ENCODE assay signal across 9 cellular contexts in genomic region chr16:66189951-66190350, GRCh38.
A peak's percentile ranks its signal among the peaks of the same experiment; 100 is the strongest.
DNase-seq lines count a peak whose midpoint lies in the region; TF ChIP-seq lines count a peak whose summit lies in the region.
"Had no signal": no experiment of that assay in that cellular context is flagged by ENCODE, and none has a peak within 500 bp of the region (broad histone marks: within the 10 kb centered on the region; RNA-seq: fewer than 3 reads in every experiment).

No MANE protein-coding gene starts in this region.

- H2AFZ ChIP-seq in fibroblast of lung (ENCODE audit: low read length): no peak overlapping the region

- H3K79me2 ChIP-seq in fibroblast of lung (ENCODE audit: control insufficient read depth, insufficient read depth, low read length): no peaks in the 10 kb centered on the region

- peaks cover 6% of the 10 kb centered on the region; the same call in 1 of the 2 replicates for H3K4me1 ChIP-seq in BLaER1
- H3K4me1 ChIP-seq in fibroblast of lung (ENCODE audit: control insufficient read depth, extremely low read depth, insufficient read depth, low read length): peaks cover 8% of the 10 kb centered on the region

- CTCF ChIA-PET in RWPE1 (lab: Yijun Ruan, JAX): interaction anchor here (0.6 kb wide), 1 partner anchor 91 kb away, joined by 3 read pairs; no protein-coding TSS in a partner anchor

- no peaks in the 10 kb centered on the region for H3K9me3 ChIP-seq in BLaER1
- H3K9me3 ChIP-seq in fibroblast of lung (ENCODE audit: control insufficient read depth, insufficient read depth, low read depth, low read length): no peaks in the 10 kb centered on the region

- TF ChIP-seq CTCF in RWPE1 (conservative IDR thresholded peaks at IDR 0.05; ENCODE audit: low read depth) (no peak), fibroblast of lung (conservative IDR thresholded peaks at IDR 0.05 in 1 of 2, IDR thresholded peaks at IDR 0.05 in 1 of 2; ENCODE audit: low read depth in 1 of 2, low read length in 2 of 2) (no peak)

- H3K4me2 ChIP-seq in BLaER1 (0 out of 2 replicates have a peak overlapping the region, but pooled peaks have one; percentile 3), fibroblast of lung (ENCODE audit: extremely low read depth, insufficient read depth, low read length) (peak overlapping the region; percentile 75)

- H3K9ac ChIP-seq in BLaER1: no peak overlapping the region
- H3K9ac ChIP-seq in fibroblast of lung (ENCODE audit: insufficient read depth, low read length): no peak overlapping the region

- POLR2A ChIA-PET in RWPE1 (lab: Yijun Ruan, JAX; ENCODE audit: low non-redundant PET): no interaction called here

- H4K20me1 ChIP-seq in BLaER1: no peaks in the 10 kb centered on the region
- no peaks in the 10 kb centered on the region for H4K20me1 ChIP-seq in fibroblast of lung (ENCODE audit: control insufficient read depth, extremely low read depth, insufficient read depth, low read length)

- DNase-seq in RWPE1 (ENCODE audit: low spot score) (peak; percentile 77), fibroblast of lung (ENCODE audit: low read depth in 2 of 2) (peak; percentile 97 to 98), occipital lobe (lab: John Stamatoyannopoulos, UW) (peak; percentile 10), COLO668 (lab: John Stamatoyannopoulos, UW; ENCODE audit: unreplicated experiment) (no peak), NCI-H345 treated with DMSO at 0.1 percent for 48 hours (lab: John Stamatoyannopoulos, UW; ENCODE audit: unreplicated experiment) (no peak), kidney glomerular epithelial cell (lab: John Stamatoyannopoulos, UW) (no peak)
- no peak for DNase-seq in stimulated activated CD4-positive, alpha-beta T cell treated with anti-CD3 and anti-CD28 coated beads, Interleukin-4, amount 100 ng/mL, for 1 hour
- DNase-seq: CD8-positive, alpha-beta memory T cell had no signal

- H3K4me3 ChIP-seq in BLaER1: no peak overlapping the region
- no peak overlapping the region for H3K4me3 ChIP-seq in fibroblast of lung (replicated peaks in 1 of 4; ENCODE audit: control extremely low read depth in 1 of 4, insufficient read depth in 1 of 4, low read depth in 3 of 4, low read length in 4 of 4)

- H3K27ac ChIP-seq in BLaER1: no peak overlapping the region
- H3K27ac ChIP-seq in RWPE1: no peak overlapping the region
- peak overlapping the region; percentile 2 for H3K27ac ChIP-seq in fibroblast of lung (ENCODE audit: insufficient read depth, low read length)

- H3K27me3 ChIP-seq in BLaER1 (no peaks in the 10 kb centered on the region), fibroblast of lung (ENCODE audit: control insufficient read depth, insufficient read depth, low read length) (no peaks in the 10 kb centered on the region)

- H3K36me3 ChIP-seq in BLaER1 (no peaks in the 10 kb centered on the region), fibroblast of lung (ENCODE audit: control insufficient read depth, insufficient read depth, low read length) (no peaks in the 10 kb centered on the region)

Comparison
In these comparisons a context has a peak if more than half of its experiments do, and no peak if none do; other contexts are left out.
1. DNase-seq: peak in RWPE1 (single experiment), fibroblast of lung (2 of 2) and occipital lobe (single experiment); none in COLO668 (single experiment), NCI-H345 treated with DMSO at 0.1 percent for 48 hours (single experiment), stimulated activated CD4-positive, alpha-beta T cell treated with anti-CD3 and anti-CD28 coated beads, Interleukin-4, amount 100 ng/mL, for 1 hour (single experiment) and kidney glomerular epithelial cell (single experiment).